21 cellular contexts compared by ENCODE assay signal in the genomic region with DNA sequence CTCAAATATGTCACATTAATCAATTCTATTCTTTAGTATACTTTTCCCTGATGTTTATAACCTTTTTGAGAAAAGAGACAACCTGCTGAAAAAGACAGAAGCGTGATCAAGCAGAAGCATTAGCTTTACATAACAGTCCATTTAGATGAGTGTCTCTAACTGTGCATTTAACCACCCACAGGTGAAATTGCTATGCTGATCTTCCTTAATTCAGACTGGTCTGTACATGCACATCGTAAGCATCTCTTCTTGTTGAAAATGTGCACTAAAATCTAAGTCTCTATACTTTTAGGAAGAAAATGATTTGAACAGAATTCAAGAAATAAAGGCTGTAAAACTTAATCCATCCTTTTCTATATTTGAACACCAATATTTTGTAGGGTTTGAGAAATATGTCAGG.
DNase-seq lines count a peak whose midpoint lies in the region; TF ChIP-seq lines count a peak whose summit lies in the region.
"Had no signal": no experiment of that assay in that cellular context is flagged by ENCODE, and none has a peak within 500 bp of the region (broad histone marks: within the 10 kb centered on the region; RNA-seq: fewer than 3 reads in every experiment).

No MANE protein-coding gene starts in this region.

- H2AFZ ChIP-seq in smooth muscle cell (ENCODE audit: low read depth), result peak overlapping the region; percentile 25

- H3K9me3 ChIP-seq in smooth muscle cell (replicated peaks; ENCODE audit: low read depth), result no peaks in the 10 kb centered on the region
- H3K9me3 ChIP-seq: A549, BE2C, BLaER1 had no signal

- H3K9ac ChIP-seq in smooth muscle cell (ENCODE audit: low read depth), result no peak overlapping the region
- H3K9ac ChIP-seq: BLaER1 had no signal

- no peaks in the 10 kb centered on the region for H3K36me3 ChIP-seq in smooth muscle cell (ENCODE audit: low read depth)
- H3K36me3 ChIP-seq: BE2C, BLaER1 had no signal

- no peaks in the 10 kb centered on the region for H3K27me3 ChIP-seq in smooth muscle cell (ENCODE audit: low read depth)
- H3K27me3 ChIP-seq: BE2C, BLaER1 had no signal

- no peak overlapping the region for H3K4me3 ChIP-seq in smooth muscle cell
- H3K4me3 ChIP-seq: A549, BLaER1 had no signal

- 75% methylated on average over 2 of the region's 2 CpGs for WGBS in smooth muscle cell (ENCODE audit: low lambda C conversion rate)

- H4K20me1 ChIP-seq in smooth muscle cell (ENCODE audit: low read depth), result no peaks in the 10 kb centered on the region
- H4K20me1 ChIP-seq: BLaER1 had no signal

- H3K4me1 ChIP-seq in smooth muscle cell (ENCODE audit: low read depth), result no peaks in the 10 kb centered on the region
- H3K4me1 ChIP-seq: A549, BE2C, BLaER1 had no signal

- H3F3A ChIP-seq in smooth muscle cell (ENCODE audit: low read depth), result no peaks in the 10 kb centered on the region

- no peak overlapping the region for H3K4me2 ChIP-seq in smooth muscle cell
- H3K4me2 ChIP-seq: A549, BLaER1 had no signal

- H3K79me2 ChIP-seq in smooth muscle cell (ENCODE audit: low read depth), result no peaks in the 10 kb centered on the region

- no peak for TF ChIP-seq CTCF in smooth muscle cell (IDR thresholded peaks at IDR 0.05; ENCODE audit: borderline replicate concordance, insufficient read depth, poor library complexity, severe bottlenecking)

- H3K27ac ChIP-seq in smooth muscle cell (ENCODE audit: low read depth), result no peak overlapping the region
- H3K27ac ChIP-seq: 22Rv1, A549, BLaER1 had no signal

- DNase-seq in NCI-H2227 treated with DMSO at 0.1 percent for 48 hours (lab: John Stamatoyannopoulos, UW) (peak; percentile 39), NCI-H2227 (lab: John Stamatoyannopoulos, UW; ENCODE audit: unreplicated experiment) (no peak), cerebellar cortex (ENCODE audit: low spot score) (peak; percentile 64), smooth muscle cell (lab: John Stamatoyannopoulos, UW; ENCODE audit: unreplicated experiment) (no peak), NCI-H345 (lab: John Stamatoyannopoulos, UW) (no peak)
- no peak for DNase-seq in effector CD8-positive, alpha-beta T cell (lab: John Stamatoyannopoulos, UW)
- DNase-seq: BE2C; CD4-positive, alpha-beta memory T cell; CD4-positive, CD25-positive, alpha-beta regulatory T cell; CD8-positive, alpha-beta memory T cell; COR-L47; DMS 273 treated with DMSO at 0.1 percent for 48 hours; DMS153; DMS53; DMS79; DND-41; EL; GF-D8 had no signal

Comparison
In these comparisons a context has a peak if more than half of its experiments do, and no peak if none do; other contexts are left out.
1. DNase-seq: peak in NCI-H2227 treated with DMSO at 0.1 percent for 48 hours (single experiment) and cerebellar cortex (single experiment); none in NCI-H2227 (single experiment), smooth muscle cell (single experiment), NCI-H345 (single experiment) and effector CD8-positive, alpha-beta T cell (single experiment).